1 cellular context compared by ENCODE assay signal in the genomic region with DNA sequence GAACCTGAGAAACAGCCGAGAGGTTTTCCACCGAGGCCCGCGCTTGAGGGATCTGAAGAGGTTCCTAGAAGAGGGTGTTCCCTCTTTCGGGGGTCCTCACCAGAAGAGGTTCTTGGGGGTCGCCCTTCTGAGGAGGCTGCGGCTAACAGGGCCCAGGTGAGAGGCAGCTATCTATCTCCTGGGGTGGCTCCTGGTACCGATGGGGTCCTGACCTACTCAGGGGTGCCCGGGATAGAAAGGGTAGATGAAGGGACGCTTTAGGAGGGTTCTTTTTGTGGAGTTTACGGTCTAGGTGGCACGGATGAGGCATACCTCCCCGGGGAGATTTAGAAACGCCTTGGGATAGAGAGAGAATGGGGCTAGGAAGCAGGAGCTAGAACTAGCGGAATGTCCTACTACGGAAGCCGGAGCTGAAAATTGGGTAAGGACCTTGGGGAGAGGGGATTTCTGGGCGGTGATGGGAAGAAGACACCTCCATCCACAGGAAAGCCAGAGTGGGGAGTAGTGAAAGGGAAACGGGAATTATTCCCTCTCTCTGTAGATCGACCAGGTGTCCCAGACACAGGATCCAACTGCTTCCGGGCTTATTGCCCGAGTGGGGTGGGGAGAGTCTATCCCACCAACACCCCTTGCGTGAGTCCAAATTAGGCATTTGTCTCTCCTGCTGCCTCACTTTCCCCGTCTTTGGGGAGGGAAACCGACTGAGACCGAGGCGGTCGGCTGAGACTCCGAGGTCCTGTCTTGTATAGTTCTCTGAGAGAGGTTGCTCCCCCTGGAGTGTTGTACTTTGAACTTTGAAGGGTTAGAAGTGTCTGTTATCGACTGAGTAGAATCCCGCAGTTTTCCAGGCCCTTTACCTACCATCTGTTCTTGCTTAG.
TF ChIP-seq lines count a peak whose summit lies in the region.

No MANE protein-coding gene starts in this region.

TF ChIP-seq in HEK293, 187 proteins besides CTCF, POLR2A, EP300 and RAD21 (continued from another document and continues in another):
- TF ChIP-seq, protein P1, sequence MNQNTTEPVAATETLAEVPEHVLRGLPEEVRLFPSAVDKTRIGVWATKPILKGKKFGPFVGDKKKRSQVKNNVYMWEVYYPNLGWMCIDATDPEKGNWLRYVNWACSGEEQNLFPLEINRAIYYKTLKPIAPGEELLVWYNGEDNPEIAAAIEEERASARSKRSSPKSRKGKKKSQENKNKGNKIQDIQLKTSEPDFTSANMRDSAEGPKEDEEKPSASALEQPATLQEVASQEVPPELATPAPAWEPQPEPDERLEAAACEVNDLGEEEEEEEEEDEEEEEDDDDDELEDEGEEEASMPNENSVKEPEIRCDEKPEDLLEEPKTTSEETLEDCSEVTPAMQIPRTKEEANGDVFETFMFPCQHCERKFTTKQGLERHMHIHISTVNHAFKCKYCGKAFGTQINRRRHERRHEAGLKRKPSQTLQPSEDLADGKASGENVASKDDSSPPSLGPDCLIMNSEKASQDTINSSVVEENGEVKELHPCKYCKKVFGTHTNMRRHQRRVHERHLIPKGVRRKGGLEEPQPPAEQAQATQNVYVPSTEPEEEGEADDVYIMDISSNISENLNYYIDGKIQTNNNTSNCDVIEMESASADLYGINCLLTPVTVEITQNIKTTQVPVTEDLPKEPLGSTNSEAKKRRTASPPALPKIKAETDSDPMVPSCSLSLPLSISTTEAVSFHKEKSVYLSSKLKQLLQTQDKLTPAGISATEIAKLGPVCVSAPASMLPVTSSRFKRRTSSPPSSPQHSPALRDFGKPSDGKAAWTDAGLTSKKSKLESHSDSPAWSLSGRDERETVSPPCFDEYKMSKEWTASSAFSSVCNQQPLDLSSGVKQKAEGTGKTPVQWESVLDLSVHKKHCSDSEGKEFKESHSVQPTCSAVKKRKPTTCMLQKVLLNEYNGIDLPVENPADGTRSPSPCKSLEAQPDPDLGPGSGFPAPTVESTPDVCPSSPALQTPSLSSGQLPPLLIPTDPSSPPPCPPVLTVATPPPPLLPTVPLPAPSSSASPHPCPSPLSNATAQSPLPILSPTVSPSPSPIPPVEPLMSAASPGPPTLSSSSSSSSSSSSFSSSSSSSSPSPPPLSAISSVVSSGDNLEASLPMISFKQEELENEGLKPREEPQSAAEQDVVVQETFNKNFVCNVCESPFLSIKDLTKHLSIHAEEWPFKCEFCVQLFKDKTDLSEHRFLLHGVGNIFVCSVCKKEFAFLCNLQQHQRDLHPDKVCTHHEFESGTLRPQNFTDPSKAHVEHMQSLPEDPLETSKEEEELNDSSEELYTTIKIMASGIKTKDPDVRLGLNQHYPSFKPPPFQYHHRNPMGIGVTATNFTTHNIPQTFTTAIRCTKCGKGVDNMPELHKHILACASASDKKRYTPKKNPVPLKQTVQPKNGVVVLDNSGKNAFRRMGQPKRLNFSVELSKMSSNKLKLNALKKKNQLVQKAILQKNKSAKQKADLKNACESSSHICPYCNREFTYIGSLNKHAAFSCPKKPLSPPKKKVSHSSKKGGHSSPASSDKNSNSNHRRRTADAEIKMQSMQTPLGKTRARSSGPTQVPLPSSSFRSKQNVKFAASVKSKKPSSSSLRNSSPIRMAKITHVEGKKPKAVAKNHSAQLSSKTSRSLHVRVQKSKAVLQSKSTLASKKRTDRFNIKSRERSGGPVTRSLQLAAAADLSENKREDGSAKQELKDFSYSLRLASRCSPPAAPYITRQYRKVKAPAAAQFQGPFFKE (tag by site-specific recombination; IDR thresholded peaks at IDR 0.05; ENCODE audit: borderline replicate concordance), result no peak
- TF ChIP-seq ZSCAN16 (tag by site-specific recombination; IDR thresholded peaks at IDR 0.05) (no peak), ZNF169 (tag by site-specific recombination; IDR thresholded peaks at IDR 0.05) (no peak), ZNF530 (tag by site-specific recombination; IDR thresholded peaks at IDR 0.05; ENCODE audit: low read depth) (no peak), GLI4 (tag by site-specific recombination; IDR thresholded peaks at IDR 0.05) (no peak), ZFP37 (tag by site-specific recombination; IDR thresholded peaks at IDR 0.05) (no peak), KLF1 (tag by site-specific recombination; IDR thresholded peaks at IDR 0.05) (no peak), ZNF596 (tag by site-specific recombination; IDR thresholded peaks at IDR 0.05) (no peak), ZNF354C (tag by site-specific recombination; IDR thresholded peaks at IDR 0.05; ENCODE audit: borderline replicate concordance, low read depth) (no peak), ZNF214 (tag by site-specific recombination; IDR thresholded peaks at IDR 0.05; ENCODE audit: borderline replicate concordance) (no peak), REPIN1 (tag by site-specific recombination; IDR thresholded peaks at IDR 0.05; ENCODE audit: low read depth) (no peak), ZNF311 (tag by site-specific recombination; IDR thresholded peaks at IDR 0.05; ENCODE audit: borderline replicate concordance) (no peak), GLI2 (tag by site-specific recombination; IDR thresholded peaks at IDR 0.05; ENCODE audit: borderline replicate concordance, low read depth) (no peak), ZNF629 (tag by site-specific recombination; IDR thresholded peaks at IDR 0.05) (no peak), ZNF501 (tag by site-specific recombination; IDR thresholded peaks at IDR 0.05) (0 out of 2 replicates have a peak, but pooled peaks have one; percentile 3), ZNF664 (tag by site-specific recombination; IDR thresholded peaks at IDR 0.05) (no peak), MEIS1 (CRISPR knock-in tag; IDR thresholded peaks at IDR 0.05; ENCODE audit: borderline replicate concordance) (no peak), ZNF24 (tag by site-specific recombination; IDR thresholded peaks at IDR 0.05) (no peak), GFI1B (tag by site-specific recombination; IDR thresholded peaks at IDR 0.05) (no peak), ZNF600 (tag by site-specific recombination; IDR thresholded peaks at IDR 0.05) (no peak; the same call in 1 of the 2 replicates), ZNF514 (tag by site-specific recombination; IDR thresholded peaks at IDR 0.05) (no peak), ZNF548 (tag by site-specific recombination; IDR thresholded peaks at IDR 0.05) (no peak), ZNF223 (tag by site-specific recombination; IDR thresholded peaks at IDR 0.05) (no peak), ZNF138 (tag by site-specific recombination; IDR thresholded peaks at IDR 0.05; ENCODE audit: borderline replicate concordance) (no peak; the same call in 1 of the 2 replicates), ZFP69B (tag by site-specific recombination; IDR thresholded peaks at IDR 0.05) (no peak), ZFHX2 (tag by site-specific recombination; conservative IDR thresholded peaks at IDR 0.05) (no peak), ZNF324 (tag by site-specific recombination; IDR thresholded peaks at IDR 0.05) (no peak)
- TF ChIP-seq, protein P2, sequence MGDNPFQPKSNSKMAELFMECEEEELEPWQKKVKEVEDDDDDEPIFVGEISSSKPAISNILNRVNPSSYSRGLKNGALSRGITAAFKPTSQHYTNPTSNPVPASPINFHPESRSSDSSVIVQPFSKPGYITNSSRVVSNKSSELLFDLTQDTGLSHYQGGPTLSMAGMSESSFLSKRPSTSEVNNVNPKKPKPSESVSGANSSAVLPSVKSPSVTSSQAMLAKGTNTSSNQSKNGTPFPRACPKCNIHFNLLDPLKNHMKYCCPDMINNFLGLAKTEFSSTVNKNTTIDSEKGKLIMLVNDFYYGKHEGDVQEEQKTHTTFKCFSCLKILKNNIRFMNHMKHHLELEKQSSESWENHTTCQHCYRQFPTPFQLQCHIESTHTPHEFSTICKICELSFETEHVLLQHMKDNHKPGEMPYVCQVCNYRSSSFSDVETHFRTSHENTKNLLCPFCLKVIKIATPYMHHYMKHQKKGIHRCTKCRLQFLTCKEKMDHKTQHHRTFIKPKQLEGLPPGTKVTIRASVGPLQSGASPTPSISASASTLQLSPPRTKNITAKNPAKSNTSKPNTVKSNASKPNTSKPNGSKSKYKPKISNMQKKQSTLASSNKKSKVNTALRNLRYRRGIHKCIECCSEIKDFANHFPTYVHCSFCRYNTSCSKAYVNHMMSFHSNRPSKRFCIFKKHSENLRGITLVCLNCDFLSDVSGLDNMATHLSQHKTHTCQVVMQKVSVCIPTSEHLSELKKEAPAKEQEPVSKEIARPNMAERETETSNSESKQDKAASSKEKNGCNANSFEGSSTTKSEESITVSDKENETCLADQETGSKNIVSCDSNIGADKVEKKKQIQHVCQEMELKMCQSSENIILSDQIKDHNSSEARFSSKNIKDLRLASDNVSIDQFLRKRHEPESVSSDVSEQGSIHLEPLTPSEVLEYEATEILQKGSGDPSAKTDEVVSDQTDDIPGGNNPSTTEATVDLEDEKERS (tag by site-specific recombination; IDR thresholded peaks at IDR 0.05), result no peak
- TF ChIP-seq, protein P3, sequence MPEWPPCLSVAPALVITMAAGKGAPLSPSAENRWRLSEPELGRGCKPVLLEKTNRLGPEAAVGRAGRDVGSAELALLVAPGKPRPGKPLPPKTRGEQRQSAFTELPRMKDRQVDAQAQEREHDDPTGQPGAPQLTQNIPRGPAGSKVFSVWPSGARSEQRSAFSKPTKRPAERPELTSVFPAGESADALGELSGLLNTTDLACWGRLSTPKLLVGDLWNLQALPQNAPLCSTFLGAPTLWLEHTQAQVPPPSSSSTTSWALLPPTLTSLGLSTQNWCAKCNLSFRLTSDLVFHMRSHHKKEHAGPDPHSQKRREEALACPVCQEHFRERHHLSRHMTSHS (tag by site-specific recombination; IDR thresholded peaks at IDR 0.05), result no peak
- TF ChIP-seq, protein P4, sequence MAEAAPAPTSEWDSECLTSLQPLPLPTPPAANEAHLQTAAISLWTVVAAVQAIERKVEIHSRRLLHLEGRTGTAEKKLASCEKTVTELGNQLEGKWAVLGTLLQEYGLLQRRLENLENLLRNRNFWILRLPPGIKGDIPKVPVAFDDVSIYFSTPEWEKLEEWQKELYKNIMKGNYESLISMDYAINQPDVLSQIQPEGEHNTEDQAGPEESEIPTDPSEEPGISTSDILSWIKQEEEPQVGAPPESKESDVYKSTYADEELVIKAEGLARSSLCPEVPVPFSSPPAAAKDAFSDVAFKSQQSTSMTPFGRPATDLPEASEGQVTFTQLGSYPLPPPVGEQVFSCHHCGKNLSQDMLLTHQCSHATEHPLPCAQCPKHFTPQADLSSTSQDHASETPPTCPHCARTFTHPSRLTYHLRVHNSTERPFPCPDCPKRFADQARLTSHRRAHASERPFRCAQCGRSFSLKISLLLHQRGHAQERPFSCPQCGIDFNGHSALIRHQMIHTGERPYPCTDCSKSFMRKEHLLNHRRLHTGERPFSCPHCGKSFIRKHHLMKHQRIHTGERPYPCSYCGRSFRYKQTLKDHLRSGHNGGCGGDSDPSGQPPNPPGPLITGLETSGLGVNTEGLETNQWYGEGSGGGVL (tag by site-specific recombination; IDR thresholded peaks at IDR 0.05), result no peak
- TF ChIP-seq, protein P5, sequence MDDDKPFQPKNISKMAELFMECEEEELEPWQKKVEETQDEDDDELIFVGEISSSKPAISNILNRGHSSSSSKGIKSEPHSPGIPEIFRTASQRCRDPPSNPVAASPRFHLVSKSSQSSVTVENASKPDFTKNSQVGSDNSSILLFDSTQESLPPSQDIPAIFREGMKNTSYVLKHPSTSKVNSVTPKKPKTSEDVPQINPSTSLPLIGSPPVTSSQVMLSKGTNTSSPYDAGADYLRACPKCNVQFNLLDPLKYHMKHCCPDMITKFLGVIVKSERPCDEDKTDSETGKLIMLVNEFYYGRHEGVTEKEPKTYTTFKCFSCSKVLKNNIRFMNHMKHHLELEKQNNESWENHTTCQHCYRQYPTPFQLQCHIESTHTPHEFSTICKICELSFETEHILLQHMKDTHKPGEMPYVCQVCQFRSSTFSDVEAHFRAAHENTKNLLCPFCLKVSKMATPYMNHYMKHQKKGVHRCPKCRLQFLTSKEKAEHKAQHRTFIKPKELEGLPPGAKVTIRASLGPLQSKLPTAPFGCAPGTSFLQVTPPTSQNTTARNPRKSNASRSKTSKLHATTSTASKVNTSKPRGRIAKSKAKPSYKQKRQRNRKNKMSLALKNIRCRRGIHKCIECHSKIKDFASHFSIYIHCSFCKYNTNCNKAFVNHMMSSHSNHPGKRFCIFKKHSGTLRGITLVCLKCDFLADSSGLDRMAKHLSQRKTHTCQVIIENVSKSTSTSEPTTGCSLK (tag by site-specific recombination; IDR thresholded peaks at IDR 0.05), result no peak
- TF ChIP-seq, protein P6, sequence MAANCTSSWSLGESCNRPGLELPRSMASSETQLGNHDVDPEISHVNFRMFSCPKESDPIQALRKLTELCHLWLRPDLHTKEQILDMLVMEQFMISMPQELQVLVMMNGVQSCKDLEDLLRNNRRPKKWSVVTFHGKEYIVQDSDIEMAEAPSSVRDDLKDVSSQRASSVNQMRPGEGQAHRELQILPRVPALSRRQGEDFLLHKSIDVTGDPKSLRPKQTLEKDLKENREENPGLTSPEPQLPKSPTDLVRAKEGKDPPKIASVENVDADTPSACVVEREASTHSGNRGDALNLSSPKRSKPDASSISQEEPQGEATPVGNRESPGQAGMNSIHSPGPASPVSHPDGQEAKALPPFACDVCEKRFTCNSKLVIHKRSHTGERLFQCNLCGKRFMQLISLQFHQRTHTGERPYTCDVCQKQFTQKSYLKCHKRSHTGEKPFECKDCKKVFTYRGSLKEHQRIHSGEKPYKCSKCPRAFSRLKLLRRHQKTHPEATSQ (tag by site-specific recombination; IDR thresholded peaks at IDR 0.05), result 0 out of 2 replicates have a peak, but pooled peaks have one; percentile 16
- TF ChIP-seq, protein P7, sequence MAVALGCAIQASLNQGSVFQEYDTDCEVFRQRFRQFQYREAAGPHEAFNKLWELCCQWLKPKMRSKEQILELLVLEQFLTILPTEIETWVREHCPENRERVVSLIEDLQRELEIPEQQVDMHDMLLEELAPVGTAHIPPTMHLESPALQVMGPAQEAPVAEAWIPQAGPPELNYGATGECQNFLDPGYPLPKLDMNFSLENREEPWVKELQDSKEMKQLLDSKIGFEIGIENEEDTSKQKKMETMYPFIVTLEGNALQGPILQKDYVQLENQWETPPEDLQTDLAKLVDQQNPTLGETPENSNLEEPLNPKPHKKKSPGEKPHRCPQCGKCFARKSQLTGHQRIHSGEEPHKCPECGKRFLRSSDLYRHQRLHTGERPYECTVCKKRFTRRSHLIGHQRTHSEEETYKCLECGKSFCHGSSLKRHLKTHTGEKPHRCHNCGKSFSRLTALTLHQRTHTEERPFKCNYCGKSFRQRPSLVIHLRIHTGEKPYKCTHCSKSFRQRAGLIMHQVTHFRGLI (tag by site-specific recombination; IDR thresholded peaks at IDR 0.05), result no peak
- TF ChIP-seq, protein P8, sequence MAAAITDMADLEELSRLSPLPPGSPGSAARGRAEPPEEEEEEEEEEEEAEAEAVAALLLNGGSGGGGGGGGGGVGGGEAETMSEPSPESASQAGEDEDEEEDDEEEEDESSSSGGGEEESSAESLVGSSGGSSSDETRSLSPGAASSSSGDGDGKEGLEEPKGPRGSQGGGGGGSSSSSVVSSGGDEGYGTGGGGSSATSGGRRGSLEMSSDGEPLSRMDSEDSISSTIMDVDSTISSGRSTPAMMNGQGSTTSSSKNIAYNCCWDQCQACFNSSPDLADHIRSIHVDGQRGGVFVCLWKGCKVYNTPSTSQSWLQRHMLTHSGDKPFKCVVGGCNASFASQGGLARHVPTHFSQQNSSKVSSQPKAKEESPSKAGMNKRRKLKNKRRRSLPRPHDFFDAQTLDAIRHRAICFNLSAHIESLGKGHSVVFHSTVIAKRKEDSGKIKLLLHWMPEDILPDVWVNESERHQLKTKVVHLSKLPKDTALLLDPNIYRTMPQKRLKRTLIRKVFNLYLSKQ (tag by site-specific recombination; IDR thresholded peaks at IDR 0.05; ENCODE audit: borderline replicate concordance), result no peak
